2 cellular contexts compared by ENCODE assay signal in genomic region chr19:55437410-55437809, GRCh38.
A peak's percentile ranks its signal among the peaks of the same experiment; 100 is the strongest.
TF ChIP-seq lines count a peak whose summit lies in the region.

No MANE protein-coding gene starts in this region.

TF ChIP-seq in GM23338, 12 proteins besides CTCF, POLR2A, EP300 and RAD21:
- TF ChIP-seq NANOG (IDR thresholded peaks at IDR 0.05; ENCODE audit: borderline replicate concordance) (no peak), REST (IDR thresholded peaks at IDR 0.05; ENCODE audit: unreplicated experiment) (peak; percentile 96), ZNF462 (CRISPR knock-in tag; IDR thresholded peaks at IDR 0.05) (no peak), STAT1 (IDR thresholded peaks at IDR 0.05; ENCODE audit: unreplicated experiment) (no peak), CREB1 (CRISPR knock-in tag; IDR thresholded peaks at IDR 0.05; ENCODE audit: low read depth) (no peak), EZH2 (IDR thresholded peaks at IDR 0.05; ENCODE audit: low read depth, unreplicated experiment) (no peak), ETS1 (IDR thresholded peaks at IDR 0.05) (no peak)
TF ChIP-seq in GM23338: peak in this region for 1.

TF ChIP-seq in K562, 482 proteins besides CTCF, POLR2A, EP300 and RAD21 (continues in another document):
- TF ChIP-seq MYNN (IDR thresholded peaks at IDR 0.05) = no peak
- no peak for TF ChIP-seq MYNN (CRISPR knock-in tag; IDR thresholded peaks at IDR 0.05)
- no peak for TF ChIP-seq ID3 (CRISPR knock-in tag; IDR thresholded peaks at IDR 0.05)
- no peak for TF ChIP-seq ID3 (tag; IDR thresholded peaks at IDR 0.05)
- TF ChIP-seq E2F1 (CRISPR knock-in tag; IDR thresholded peaks at IDR 0.05) = no peak
- no peak for TF ChIP-seq MTA3 (IDR thresholded peaks at IDR 0.05; ENCODE audit: borderline replicate concordance)
- TF ChIP-seq HDGF (IDR thresholded peaks at IDR 0.05) = no peak
- no peak for TF ChIP-seq ZNF133 (CRISPR knock-in tag; IDR thresholded peaks at IDR 0.05)
- no peak for TF ChIP-seq MEF2A (IDR thresholded peaks at IDR 0.05; ENCODE audit: control insufficient read depth, low read depth, low read length)
- peak; percentile 81; the same call in 1 of the 2 replicates for TF ChIP-seq XRCC5 (IDR thresholded peaks at IDR 0.05; ENCODE audit: low read depth, low read length)
- no peak for TF ChIP-seq ZKSCAN1 (IDR thresholded peaks at IDR 0.05; ENCODE audit: low read depth, low read length)
- TF ChIP-seq AFF1 (IDR thresholded peaks at IDR 0.05; ENCODE audit: low read depth in 1 of 2, partially characterized antibody in 2 of 2) = peak in 1 of 2 experiments; percentile 95
- TF ChIP-seq FOXA3 (CRISPR knock-in tag; conservative IDR thresholded peaks at IDR 0.05 in 1 of 2, IDR thresholded peaks at IDR 0.05 in 1 of 2) = peak in 1 of 2 experiments; percentile 73; a peak in 1 of 4 replicates
- TF ChIP-seq ZBTB7A (IDR thresholded peaks at IDR 0.05; ENCODE audit: borderline replicate concordance, control insufficient read depth, low read depth, low read length) = no peak
- TF ChIP-seq SNIP1 (IDR thresholded peaks at IDR 0.05; ENCODE audit: low read depth) = no peak
- 0 out of 2 replicates have a peak, but pooled peaks have one; percentile 16 for TF ChIP-seq ZNF740 (CRISPR knock-in tag; IDR thresholded peaks at IDR 0.05)
- no peak for TF ChIP-seq ZNF740 (tag; IDR thresholded peaks at IDR 0.05)
- no peak for TF ChIP-seq KDM4B (IDR thresholded peaks at IDR 0.05; ENCODE audit: borderline replicate concordance in 2 of 2, low read depth in 1 of 2)
- TF ChIP-seq GATAD2B (IDR thresholded peaks at IDR 0.05; ENCODE audit: borderline replicate concordance) = no peak
- no peak for TF ChIP-seq E2F3 (CRISPR knock-in tag; IDR thresholded peaks at IDR 0.05)
- 0 out of 2 replicates have a peak, but pooled peaks have one; percentile 63 for TF ChIP-seq ZNF431 (CRISPR knock-in tag; IDR thresholded peaks at IDR 0.05)
- no peak for TF ChIP-seq GABPA (tag; conservative IDR thresholded peaks at IDR 0.05; ENCODE audit: low read depth)
- no peak for TF ChIP-seq MYC (IDR thresholded peaks at IDR 0.05; ENCODE audit: low read depth, low read length)
- TF ChIP-seq MYC (CRISPR knock-in tag; IDR thresholded peaks at IDR 0.05; ENCODE audit: borderline replicate concordance, low read depth) = no peak
- TF ChIP-seq TFAM (CRISPR knock-in tag; conservative IDR thresholded peaks at IDR 0.05) = no peak
- 0 out of 2 replicates have a peak, but pooled peaks have one; percentile 50 for TF ChIP-seq FOXP4 (CRISPR knock-in tag; IDR thresholded peaks at IDR 0.05; ENCODE audit: borderline replicate concordance)
- TF ChIP-seq SUPT5H (IDR thresholded peaks at IDR 0.05) = no peak
- TF ChIP-seq MAFF (IDR thresholded peaks at IDR 0.05; ENCODE audit: low read length) = no peak
- no peak for TF ChIP-seq KDM1A (IDR thresholded peaks at IDR 0.05)
- peak; percentile 91 for TF ChIP-seq SP1 (CRISPR knock-in tag; IDR thresholded peaks at IDR 0.05)
- TF ChIP-seq ZBTB5 (IDR thresholded peaks at IDR 0.05) = no peak
- no peak for TF ChIP-seq HNRNPLL (IDR thresholded peaks at IDR 0.05; ENCODE audit: low read depth, low read length, poor library complexity, severe bottlenecking)
- no peak for TF ChIP-seq FOXJ2 (tag; IDR thresholded peaks at IDR 0.05)
- TF ChIP-seq HCFC1 (IDR thresholded peaks at IDR 0.05; ENCODE audit: low read depth, low read length) = peak; percentile 41; the same call in 1 of the 2 replicates
- TF ChIP-seq ESRRA (IDR thresholded peaks at IDR 0.05; ENCODE audit: borderline replicate concordance, low read depth) = peak; percentile 49; the same call in 1 of the 2 replicates
- peak; percentile 55 to 65; a peak in 2 of 4 replicates for TF ChIP-seq SIN3A (IDR thresholded peaks at IDR 0.05; ENCODE audit: borderline replicate concordance in 2 of 2, control insufficient read depth in 1 of 2, low read depth in 2 of 2, low read length in 2 of 2)
- TF ChIP-seq AFF4 (CRISPR knock-in tag; IDR thresholded peaks at IDR 0.05) = peak; percentile 81; the same call in 1 of the 2 replicates
- no peak for TF ChIP-seq KHSRP (IDR thresholded peaks at IDR 0.05)
- no peak for TF ChIP-seq POLR2B (IDR thresholded peaks at IDR 0.05; ENCODE audit: low read depth, partially characterized antibody)
- peak in 1 of 2 experiments; percentile 50; a peak in 2 of 4 replicates for TF ChIP-seq HDAC1 (IDR thresholded peaks at IDR 0.05)
- no peak for TF ChIP-seq BRF2 (IDR thresholded peaks at IDR 0.05; ENCODE audit: borderline replicate concordance, insufficient read depth, insufficient read length)
- no peak for TF ChIP-seq PRPF4 (IDR thresholded peaks at IDR 0.05; ENCODE audit: insufficient read depth, low read depth, low read length, poor library complexity, severe bottlenecking)
- peak; percentile 47; the same call in 1 of the 2 replicates for TF ChIP-seq MAX (CRISPR knock-in tag; IDR thresholded peaks at IDR 0.05)
- TF ChIP-seq ELF2 (CRISPR knock-in tag; IDR thresholded peaks at IDR 0.05) = no peak
